1 cellular context compared by ENCODE assay signal in the genomic region with DNA sequence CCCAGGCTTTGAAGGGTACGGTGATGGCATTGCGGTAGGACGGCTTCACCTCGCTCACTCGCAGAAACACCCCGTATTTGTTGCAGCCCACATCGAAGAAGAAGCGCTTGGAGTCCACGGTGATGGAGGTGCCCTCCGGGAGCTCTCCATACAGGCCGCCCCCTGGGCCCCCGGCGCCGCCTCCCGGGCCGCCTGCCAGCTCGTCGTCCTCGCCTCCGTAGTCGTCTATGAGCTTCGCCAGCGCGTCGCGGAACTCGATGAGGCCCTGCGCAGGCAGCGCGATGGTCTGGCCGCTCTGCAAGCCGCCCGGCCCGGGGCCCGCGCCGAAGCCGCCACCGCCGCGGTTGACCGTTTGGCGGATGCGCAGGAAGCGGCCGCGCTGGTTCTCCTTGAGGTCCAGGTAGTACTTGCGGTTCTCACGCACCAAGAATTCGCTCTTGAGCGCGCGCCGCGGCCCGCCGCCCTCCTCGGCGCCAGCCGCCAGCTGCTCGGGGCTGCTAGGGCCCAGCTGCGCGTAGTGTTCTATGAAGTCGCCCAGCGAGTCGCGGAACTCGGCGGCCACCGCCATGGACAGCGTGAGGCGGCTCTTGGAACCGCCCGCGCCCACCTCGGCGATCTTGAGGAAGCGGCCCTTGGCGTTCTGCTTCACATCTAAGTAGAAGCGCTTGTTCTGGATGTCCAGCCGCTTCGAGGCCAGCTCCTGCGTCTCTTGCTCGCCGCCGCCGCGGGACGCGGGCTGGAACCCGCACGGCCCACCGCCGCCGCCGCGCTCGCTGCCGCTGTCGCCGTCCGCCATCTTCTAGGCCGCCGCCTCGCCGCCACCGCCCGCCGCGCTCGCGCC.
TF ChIP-seq lines count a peak whose summit lies in the region.

No MANE protein-coding gene starts in this region.

TF ChIP-seq in K562, 482 proteins besides CTCF, POLR2A, EP300 and RAD21 (continued from another document):
- TF ChIP-seq, protein P1, sequence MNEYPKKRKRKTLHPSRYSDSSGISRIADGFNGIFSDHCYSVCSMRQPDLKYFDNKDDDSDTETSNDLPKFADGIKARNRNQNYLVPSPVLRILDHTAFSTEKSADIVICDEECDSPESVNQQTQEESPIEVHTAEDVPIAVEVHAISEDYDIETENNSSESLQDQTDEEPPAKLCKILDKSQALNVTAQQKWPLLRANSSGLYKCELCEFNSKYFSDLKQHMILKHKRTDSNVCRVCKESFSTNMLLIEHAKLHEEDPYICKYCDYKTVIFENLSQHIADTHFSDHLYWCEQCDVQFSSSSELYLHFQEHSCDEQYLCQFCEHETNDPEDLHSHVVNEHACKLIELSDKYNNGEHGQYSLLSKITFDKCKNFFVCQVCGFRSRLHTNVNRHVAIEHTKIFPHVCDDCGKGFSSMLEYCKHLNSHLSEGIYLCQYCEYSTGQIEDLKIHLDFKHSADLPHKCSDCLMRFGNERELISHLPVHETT (CRISPR knock-in tag; conservative IDR thresholded peaks at IDR 0.05 in 1 of 2, IDR thresholded peaks at IDR 0.05 in 1 of 2) = no peak
- TF ChIP-seq CREM (IDR thresholded peaks at IDR 0.05; ENCODE audit: low read depth) (peak; percentile 31; the same call in 1 of the 2 replicates), RB1 (IDR thresholded peaks at IDR 0.05; ENCODE audit: low read depth) (no peak), ZNF57 (CRISPR knock-in tag; IDR thresholded peaks at IDR 0.05) (no peak), DMBX1 (CRISPR knock-in tag; IDR thresholded peaks at IDR 0.05; ENCODE audit: borderline replicate concordance) (no peak), RBFOX2 (IDR thresholded peaks at IDR 0.05; ENCODE audit: low read depth, low read length) (0 out of 2 replicates have a peak, but pooled peaks have one; percentile 7), ZBTB1 (CRISPR knock-in tag; IDR thresholded peaks at IDR 0.05; ENCODE audit: borderline replicate concordance, low read depth) (peak; percentile 87; the same call in 1 of the 2 replicates), RBM22 (IDR thresholded peaks at IDR 0.05; ENCODE audit: low read depth, low read length, poor library complexity, severe bottlenecking) (peak; percentile 74), ZNF431 (CRISPR knock-in tag; IDR thresholded peaks at IDR 0.05) (peak; percentile 28; the same call in 1 of the 2 replicates), TAF9B (IDR thresholded peaks at IDR 0.05; ENCODE audit: partially characterized antibody) (no peak), SREBF2 (CRISPR knock-in tag; IDR thresholded peaks at IDR 0.05) (no peak), NFIC (IDR thresholded peaks at IDR 0.05) (peak; percentile 78), ZFP36 (IDR thresholded peaks at IDR 0.05; ENCODE audit: low read depth, low read length, partially characterized antibody) (peak; percentile 26), POLR2AphosphoS2 (IDR thresholded peaks at IDR 0.05; ENCODE audit: low read length) (no peak), ZNF830 (CRISPR knock-in tag; IDR thresholded peaks at IDR 0.05) (no peak), NCOA4 (IDR thresholded peaks at IDR 0.05; ENCODE audit: partially characterized antibody) (no peak), ELF4 (CRISPR knock-in tag; IDR thresholded peaks at IDR 0.05) (no peak), CHD4 (IDR thresholded peaks at IDR 0.05; ENCODE audit: insufficient read depth, insufficient replicate concordance, low read depth, low read length, poor library complexity, severe bottlenecking) (no peak), TSC22D4 (tag; IDR thresholded peaks at IDR 0.05) (no peak), L3MBTL2 (IDR thresholded peaks at IDR 0.05) (peak; percentile 63), ZNF134 (CRISPR knock-in tag; conservative IDR thresholded peaks at IDR 0.05) (no peak), ERF (CRISPR knock-in tag; IDR thresholded peaks at IDR 0.05) (no peak), PCBP2 (IDR thresholded peaks at IDR 0.05; ENCODE audit: low read depth, low read length, poor library complexity, severe bottlenecking) (no peak), FOXM1 (IDR thresholded peaks at IDR 0.05; ENCODE audit: low read depth) (no peak), FOXM1 (CRISPR knock-in tag; IDR thresholded peaks at IDR 0.05; ENCODE audit: low read depth) (peak; percentile 84; the same call in 1 of the 2 replicates), JUN (IDR thresholded peaks at IDR 0.05; ENCODE audit: borderline replicate concordance, low read depth, low read length) (no peak), JUN (CRISPR knock-in tag; IDR thresholded peaks at IDR 0.05; ENCODE audit: borderline replicate concordance) (no peak), ZNF175 (CRISPR knock-in tag; IDR thresholded peaks at IDR 0.05; ENCODE audit: low read depth) (no peak), MEIS2 (IDR thresholded peaks at IDR 0.05; ENCODE audit: partially characterized antibody) (no peak), NBN (IDR thresholded peaks at IDR 0.05; ENCODE audit: low read depth) (no peak), PCBP1 (IDR thresholded peaks at IDR 0.05; ENCODE audit: low read depth, low read length, poor library complexity, severe bottlenecking) (peak; percentile 44)
- TF ChIP-seq, protein P2, sequence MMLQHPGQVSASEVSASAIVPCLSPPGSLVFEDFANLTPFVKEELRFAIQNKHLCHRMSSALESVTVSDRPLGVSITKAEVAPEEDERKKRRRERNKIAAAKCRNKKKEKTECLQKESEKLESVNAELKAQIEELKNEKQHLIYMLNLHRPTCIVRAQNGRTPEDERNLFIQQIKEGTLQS (IDR thresholded peaks at IDR 0.05) = no peak
- TF ChIP-seq, protein P2 (CRISPR knock-in tag; conservative IDR thresholded peaks at IDR 0.05) = 0 out of 2 replicates have a peak, but pooled peaks have one; percentile 48
- TF ChIP-seq, protein P3, sequence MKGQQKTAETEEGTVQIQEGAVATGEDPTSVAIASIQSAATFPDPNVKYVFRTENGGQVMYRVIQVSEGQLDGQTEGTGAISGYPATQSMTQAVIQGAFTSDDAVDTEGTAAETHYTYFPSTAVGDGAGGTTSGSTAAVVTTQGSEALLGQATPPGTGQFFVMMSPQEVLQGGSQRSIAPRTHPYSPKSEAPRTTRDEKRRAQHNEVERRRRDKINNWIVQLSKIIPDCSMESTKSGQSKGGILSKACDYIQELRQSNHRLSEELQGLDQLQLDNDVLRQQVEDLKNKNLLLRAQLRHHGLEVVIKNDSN (CRISPR knock-in tag; IDR thresholded peaks at IDR 0.05) = no peak
- TF ChIP-seq, protein P4, sequence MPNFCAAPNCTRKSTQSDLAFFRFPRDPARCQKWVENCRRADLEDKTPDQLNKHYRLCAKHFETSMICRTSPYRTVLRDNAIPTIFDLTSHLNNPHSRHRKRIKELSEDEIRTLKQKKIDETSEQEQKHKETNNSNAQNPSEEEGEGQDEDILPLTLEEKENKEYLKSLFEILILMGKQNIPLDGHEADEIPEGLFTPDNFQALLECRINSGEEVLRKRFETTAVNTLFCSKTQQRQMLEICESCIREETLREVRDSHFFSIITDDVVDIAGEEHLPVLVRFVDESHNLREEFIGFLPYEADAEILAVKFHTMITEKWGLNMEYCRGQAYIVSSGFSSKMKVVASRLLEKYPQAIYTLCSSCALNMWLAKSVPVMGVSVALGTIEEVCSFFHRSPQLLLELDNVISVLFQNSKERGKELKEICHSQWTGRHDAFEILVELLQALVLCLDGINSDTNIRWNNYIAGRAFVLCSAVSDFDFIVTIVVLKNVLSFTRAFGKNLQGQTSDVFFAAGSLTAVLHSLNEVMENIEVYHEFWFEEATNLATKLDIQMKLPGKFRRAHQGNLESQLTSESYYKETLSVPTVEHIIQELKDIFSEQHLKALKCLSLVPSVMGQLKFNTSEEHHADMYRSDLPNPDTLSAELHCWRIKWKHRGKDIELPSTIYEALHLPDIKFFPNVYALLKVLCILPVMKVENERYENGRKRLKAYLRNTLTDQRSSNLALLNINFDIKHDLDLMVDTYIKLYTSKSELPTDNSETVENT (CRISPR knock-in tag; IDR thresholded peaks at IDR 0.05) = peak; percentile 14; the same call in 1 of the 2 replicates
- TF ChIP-seq, protein P5, sequence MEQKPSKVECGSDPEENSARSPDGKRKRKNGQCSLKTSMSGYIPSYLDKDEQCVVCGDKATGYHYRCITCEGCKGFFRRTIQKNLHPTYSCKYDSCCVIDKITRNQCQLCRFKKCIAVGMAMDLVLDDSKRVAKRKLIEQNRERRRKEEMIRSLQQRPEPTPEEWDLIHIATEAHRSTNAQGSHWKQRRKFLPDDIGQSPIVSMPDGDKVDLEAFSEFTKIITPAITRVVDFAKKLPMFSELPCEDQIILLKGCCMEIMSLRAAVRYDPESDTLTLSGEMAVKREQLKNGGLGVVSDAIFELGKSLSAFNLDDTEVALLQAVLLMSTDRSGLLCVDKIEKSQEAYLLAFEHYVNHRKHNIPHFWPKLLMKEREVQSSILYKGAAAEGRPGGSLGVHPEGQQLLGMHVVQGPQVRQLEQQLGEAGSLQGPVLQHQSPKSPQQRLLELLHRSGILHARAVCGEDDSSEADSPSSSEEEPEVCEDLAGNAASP (IDR thresholded peaks at IDR 0.05) = no peak
